8 cellular contexts compared by ENCODE assay signal in genomic region chr1:47725732-47726495, GRCh38.
DNase-seq lines count a peak whose midpoint lies in the region; ATAC-seq and TF ChIP-seq lines count a peak whose summit lies in the region.

No MANE protein-coding gene starts in this region.

- TF ChIP-seq CTCF in AG09319 (IDR thresholded peaks at IDR 0.05; ENCODE audit: low read depth, low read length) (peak; percentile 95), right lobe of liver (IDR thresholded peaks at IDR 0.05) (peak; percentile 83 to 94 (median 88))

- H3K36me3 ChIP-seq in right lobe of liver, result no peaks in the 10 kb centered on the region

- no peak overlapping the region for H3K4me3 ChIP-seq in right lobe of liver

- no peak overlapping the region for H3K27ac ChIP-seq in right lobe of liver

- no peak for TF ChIP-seq POLR2A in right lobe of liver (IDR thresholded peaks at IDR 0.05)

- DNase-seq in AG09319 (ENCODE audit: extremely low read depth, low read depth) (peak; percentile 36), NCI-H2171 treated with DMSO at 0.1 percent for 48 hours (lab: John Stamatoyannopoulos, UW) (peak; percentile 81), dedifferentiated amniotic fluid mesenchymal stem cell (ENCODE audit: extremely low spot score) (peak; percentile 67), right lobe of liver (peak; percentile 77 to 83 (median 81))
- DNase-seq in activated CD4-positive, CD25-positive, alpha-beta regulatory T cell treated with anti-CD3 and anti-CD28 coated beads, Interleukin-2, amount 50 U/mL, for 72 hours, result peak; percentile 57
- DNase-seq in stimulated activated CD4-positive, alpha-beta T cell treated with anti-CD3 and anti-CD28 coated beads, TNF-alpha, amount 100 ng/mL, for 24 hours (ENCODE audit: low read depth in 3 of 3), result peak; percentile 37 to 68 (median 42)

- intact Hi-C loops in right lobe of liver (cut with DNase I), result loop anchor here in 1 of 2 donors (10.0 kb wide), 1 partner anchor 201 kb away; no protein-coding TSS in a partner anchor

- no peaks in the 10 kb centered on the region for H3K9me3 ChIP-seq in right lobe of liver

- 17% methylated on average over 13 of the region's 25 CpGs for WGBS in right lobe of liver (ENCODE audit: insufficient coverage, low coverage, low lambda C conversion rate, missing lambda C conversion rate)

- ATAC-seq in GM18867 (IDR thresholded peaks at IDR 0.05; ENCODE audit: unreplicated experiment) (peak; percentile 94), HG03103 (IDR thresholded peaks at IDR 0.05; ENCODE audit: low read depth, unreplicated experiment) (peak; percentile 92), right lobe of liver (peak; percentile 81 to 90 (median 85))

- H3K27me3 ChIP-seq in right lobe of liver, result no peaks in the 10 kb centered on the region

- H3K4me1 ChIP-seq in right lobe of liver, result peaks cover 0 to 25% (median 4%) of the 10 kb centered on the region in 4 donors
